ENCODE assay signal across 20 cellular contexts in genomic region chr22:37171662-37172061, GRCh38. TPM values are rescaled to one million over a fixed set of nuclear protein-coding genes. Genes with fewer than 3 reads are reported as not detected.
"Had no signal": no experiment of that assay in that cellular context is flagged by ENCODE, and none has a peak within 500 bp of the region (broad histone marks: within the 10 kb centered on the region; RNA-seq: fewer than 3 reads in every experiment).

No MANE protein-coding gene starts in this region.

- H3K9me3 Mint-ChIP-seq: activated CD4-positive, alpha-beta memory T cell treated with anti-CD3 and anti-CD28 coated beads for 36 hours; activated naive CD4-positive, alpha-beta T cell treated with anti-CD3 and anti-CD28 coated beads, Interleukin-2, amount 50 U/mL, for 72 hours; central memory CD8-positive, alpha-beta T cell; memory B cell had no signal

- H3K36me3 ChIP-seq: esophagus squamous epithelium, gastrocnemius medialis, right lobe of liver, transverse colon, uterus had no signal

- H3K27ac Mint-ChIP-seq: activated CD4-positive, alpha-beta memory T cell treated with anti-CD3 and anti-CD28 coated beads for 36 hours; memory B cell; stimulated activated naive B cell treated with anti-CD40 and anti-IgM and Interleukin-4, amounts not matched to agents 10 μg/mL and 1 μg/mL and 100 μg/mL, for 72 hours had no signal

- H3K9me3 ChIP-seq: esophagus squamous epithelium, gastrocnemius medialis, right lobe of liver, transverse colon, uterus had no signal

- H3K4me3 ChIP-seq: esophagus squamous epithelium, gastrocnemius medialis, right lobe of liver, transverse colon, uterus had no signal

- H3K36me3 Mint-ChIP-seq: activated CD4-positive, alpha-beta memory T cell treated with anti-CD3 and anti-CD28 coated beads for 36 hours; activated naive CD4-positive, alpha-beta T cell treated with anti-CD3 and anti-CD28 coated beads, Interleukin-2, amount 50 U/mL, for 72 hours; memory B cell had no signal

- DNase-seq: activated CD4-positive, alpha-beta memory T cell treated with anti-CD3 and anti-CD28 coated beads for 36 hours; activated CD4-positive, alpha-beta T cell treated with anti-CD3 and anti-CD28 coated beads for 48 hours; effector memory CD4-positive, alpha-beta T cell; esophagus squamous epithelium; hippocampal formation; nucleus accumbens; small intestine; stimulated activated naive B cell treated with anti-CD40 and anti-IgM and Interleukin-4, amounts not matched to agents 10 μg/mL and 1 μg/mL and 100 μg/mL, for 72 hours; transverse colon had no signal

- H3K27me3 ChIP-seq: right lobe of liver, transverse colon, uterus had no signal

- H3K27me3 Mint-ChIP-seq: central memory CD8-positive, alpha-beta T cell had no signal

- H3K27ac ChIP-seq: esophagus squamous epithelium, gastrocnemius medialis, parathyroid adenoma, right lobe of liver, transverse colon, uterus had no signal

- H3K4me3 Mint-ChIP-seq: activated CD4-positive, alpha-beta memory T cell treated with anti-CD3 and anti-CD28 coated beads for 36 hours; central memory CD8-positive, alpha-beta T cell; memory B cell; stimulated activated naive B cell treated with anti-CD40 and anti-IgM and Interleukin-4, amounts not matched to agents 10 μg/mL and 1 μg/mL and 100 μg/mL, for 72 hours had no signal

- ATAC-seq: activated naive CD4-positive, alpha-beta T cell treated with anti-CD3 and anti-CD28 coated beads, Interleukin-2, amount 50 U/mL, for 72 hours; gastrocnemius medialis; right lobe of liver; stimulated activated naive B cell treated with anti-CD40 and anti-IgM and Interleukin-4, amounts not matched to agents 10 μg/mL and 1 μg/mL and 100 μg/mL, for 72 hours had no signal

RNA-seq across cellular contexts. Expression of gene IL2RB, which starts 21.9 kb away (rescaled TPM):
- total RNA-seq: dermis microvascular lymphatic vessel endothelial cell had no signal
- polyA plus RNA-seq: neural cell had no signal

RNA-seq across cellular contexts. Expression of gene SSTR3, which starts 40.6 kb away (rescaled TPM):
- total RNA-seq: astrocyte, dermis microvascular lymphatic vessel endothelial cell, esophagus squamous epithelium, gastrocnemius medialis, right lobe of liver had no signal
- polyA plus RNA-seq: liver, neural cell had no signal
